ENCODE assay signal across 8 cellular contexts in the genomic region with DNA sequence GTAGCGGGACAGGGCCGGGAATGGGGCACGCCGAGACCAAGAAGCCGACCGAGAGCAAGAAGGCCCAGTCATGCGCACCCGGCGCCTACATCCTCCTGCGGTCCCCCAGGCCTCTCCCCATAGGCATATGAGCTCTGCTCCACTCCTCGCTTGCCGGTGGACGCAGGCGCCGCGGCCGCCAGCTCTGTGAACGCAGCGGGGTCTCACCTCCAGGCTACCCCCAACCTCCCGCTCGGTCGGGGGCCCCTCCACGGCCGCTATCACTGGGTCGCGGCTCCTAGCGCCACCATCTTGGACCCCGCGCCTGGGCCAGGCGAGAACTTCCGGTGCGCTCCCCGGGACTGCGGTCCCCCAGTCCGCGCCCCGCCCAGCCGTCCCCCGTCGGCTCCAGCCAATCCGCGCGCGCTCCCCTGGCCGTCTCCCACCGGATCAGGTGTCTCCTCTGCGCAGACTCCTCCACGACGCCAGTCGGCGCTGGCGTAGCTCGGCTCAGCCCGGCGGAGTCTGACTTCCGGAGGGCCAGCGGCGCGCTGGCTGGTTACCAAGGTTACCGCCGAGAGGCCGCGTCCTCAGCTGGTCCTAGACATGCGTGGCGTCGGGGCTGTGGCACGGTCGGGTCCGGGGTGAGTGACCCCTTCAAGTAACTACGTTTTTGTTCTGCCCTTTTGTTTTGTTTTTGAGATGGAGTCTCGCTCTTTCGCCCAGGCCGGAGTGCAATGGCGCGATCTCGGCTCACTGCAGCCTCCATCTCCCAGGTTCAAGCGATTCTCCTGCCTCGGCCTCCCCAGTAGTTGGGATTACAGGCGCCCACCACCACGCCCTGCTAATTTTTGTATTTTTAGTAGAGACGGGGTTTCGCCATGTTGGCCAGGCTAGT. TPM values are rescaled to one million over a fixed set of nuclear protein-coding genes. Genes with fewer than 3 reads are reported as not detected.
DNase-seq lines count a peak whose midpoint lies in the region; ATAC-seq, FAIRE-seq and TF ChIP-seq lines count a peak whose summit lies in the region.

A gene (minus strand): TSS at position 328 of the 877 bp plus-strand sequence. CDS start 7,612 bp downstream, outside the sequence.

- H3K4me2 ChIP-seq in mammary epithelial cell (ENCODE audit: insufficient read depth, low read depth, low read length), result peak within 1 kb of the TSS; percentile 92

- peak within 1 kb of the TSS; percentile 88 for H3K27ac ChIP-seq in WERI-Rb-1
- H3K27ac ChIP-seq in mammary epithelial cell (ENCODE audit: insufficient read depth, low read depth, low read length), result peak within 1 kb of the TSS; percentile 41
- H3K27ac ChIP-seq in small intestine (ENCODE audit: low read depth in 1 of 2, low read length in 1 of 2), result peak within 1 kb of the TSS; percentile 47 to 84

- no peak for FAIRE-seq in small intestine (lab: Jason Lieb, UNC)

- ATAC-seq in GM18867 (IDR thresholded peaks at IDR 0.05; ENCODE audit: unreplicated experiment) (peak; percentile 96), HG03103 (IDR thresholded peaks at IDR 0.05; ENCODE audit: low read depth, unreplicated experiment) (peak; percentile 93)

- no TSS peak for BruUV-seq in mammary epithelial cell (replicated peaks; lab: Mats Ljungman, UMichigan)

- intact Hi-C loops in mammary epithelial cell (cut with micrococcal nuclease), result loop anchor here (5.0 to 10.0 kb wide), 2 partner anchors 79 to 393 kb away; a partner anchor contains a TSS

- WGBS in mammary epithelial cell (ENCODE audit: low coverage, missing lambda C conversion rate), result 25% methylated on average over 10 of the region's 82 CpGs
- WGBS in small intestine, 3 donors, result 2 to 4% (median 4%) methylated on average over 49 to 82 of the region's 82 CpGs

- H3K79me2 ChIP-seq in mammary epithelial cell (ENCODE audit: insufficient read depth, low read length), result peaks cover 12% of the 10 kb centered on the region

- H3K27me3 ChIP-seq in WERI-Rb-1 (ENCODE audit: insufficient read depth, low read depth, severe bottlenecking), result no peaks in the 10 kb centered on the region
- H3K27me3 ChIP-seq in mammary epithelial cell (ENCODE audit: insufficient read depth, low read length), result no peaks in the 10 kb centered on the region
- no peaks in the 10 kb centered on the region for H3K27me3 ChIP-seq in small intestine (ENCODE audit: control insufficient read depth in 2 of 2, insufficient read depth in 2 of 2, low read length in 2 of 2)

- in situ Hi-C loops in ACHN (cut with HindIII; ENCODE audit: low pct_ligation_motif_present, low pct_unique_long_range_greater_than_20kb, low sequenced_read_pairs) (no loop called here), mammary epithelial cell (cut with MboI; ENCODE audit: low sequenced_read_pairs in 2 of 2) (no loop called here)

- H3K4me1 ChIP-seq in mammary epithelial cell (ENCODE audit: insufficient read depth, low read length) (no peaks in the 10 kb centered on the region), small intestine (ENCODE audit: control insufficient read depth in 2 of 2, insufficient read depth in 1 of 2, low read depth in 1 of 2, low read length in 1 of 2) (peaks cover 0 to 4% of the 10 kb centered on the region in 2 donors)

- no peaks in the 10 kb centered on the region for H4K20me1 ChIP-seq in mammary epithelial cell (ENCODE audit: insufficient read depth, low read length)

- TF ChIP-seq CTCF in WERI-Rb-1 (IDR thresholded peaks at IDR 0.05; ENCODE audit: low read depth, low read length), result peak; percentile 88
- peak; percentile 55 to 80 for TF ChIP-seq CTCF in mammary epithelial cell (conservative IDR thresholded peaks at IDR 0.05 in 1 of 2, IDR thresholded peaks at IDR 0.05 in 1 of 2; ENCODE audit: extremely low read depth in 1 of 2, insufficient read depth in 1 of 2, low read depth in 1 of 2, low read length in 2 of 2)

- H3K36me3 ChIP-seq in WERI-Rb-1 (peaks cover 34% of the 10 kb centered on the region), mammary epithelial cell (ENCODE audit: insufficient read depth, low read length) (peaks cover 3% of the 10 kb centered on the region), small intestine (ENCODE audit: control insufficient read depth in 2 of 2, insufficient read depth in 2 of 2, low read length in 2 of 2) (no peaks in the 10 kb centered on the region)

- H3K9me3 ChIP-seq in WERI-Rb-1 (ENCODE audit: severe bottlenecking), result peaks cover 11% of the 10 kb centered on the region
- peaks cover 21% of the 10 kb centered on the region for H3K9me3 ChIP-seq in mammary epithelial cell (replicated peaks; ENCODE audit: insufficient read depth, low read length)
- H3K9me3 ChIP-seq in small intestine (ENCODE audit: control insufficient read depth, low read depth), result no peaks in the 10 kb centered on the region

- DNase-seq in ACHN, result peak; percentile 97
- DNase-seq in NCI-H2171 treated with DMSO at 0.1 percent for 48 hours (lab: John Stamatoyannopoulos, UW), result peak; percentile 95
- DNase-seq in WERI-Rb-1, result peak; percentile 98
- peak; percentile 91 for DNase-seq in mammary epithelial cell
- peak; percentile 100 for DNase-seq in iPS-NIHi11 (ENCODE audit: low spot score)
- DNase-seq in small intestine, result peak; percentile 94

- CTCF ChIA-PET in mammary epithelial cell (lab: Charles Lee; ENCODE audit: low non-redundant PET), result interaction anchor here (0.6 kb wide), 1 partner anchor 1987 kb away, joined by 16 read pairs; no protein-coding TSS in a partner anchor

- dilution Hi-C loops in mammary epithelial cell (cut with HindIII; ENCODE audit: low sequenced_read_pairs), result no loop called here

- H2AFZ ChIP-seq in mammary epithelial cell (ENCODE audit: low read depth, low read length), result peak within 1 kb of the TSS; percentile 100

- H3K4me3 ChIP-seq in WERI-Rb-1 (ENCODE audit: low read depth, low read length), result peak within 1 kb of the TSS; percentile 90
- peak within 1 kb of the TSS; percentile 68 to 85 (median 78) for H3K4me3 ChIP-seq in mammary epithelial cell (replicated peaks in 1 of 3; ENCODE audit: insufficient read depth in 1 of 3, low read depth in 2 of 3, low read length in 3 of 3)
- peak within 1 kb of the TSS; percentile 83 to 89 for H3K4me3 ChIP-seq in small intestine (ENCODE audit: low read depth in 1 of 2, low read length in 2 of 2)

- H3K9ac ChIP-seq in mammary epithelial cell (ENCODE audit: insufficient read depth, low read length), result peak within 1 kb of the TSS; percentile 51

RNA-seq across cellular contexts. Expression of the gene that starts here (rescaled TPM):
- 1 to 10 TPM; 4.8 to 5.8 TPM for total RNA-seq in mammary epithelial cell
- polyA plus RNA-seq in mammary epithelial cell, result 0.60 TPM
- polyA minus RNA-seq in mammary epithelial cell, result not detected
- 1 to 10 TPM in 1 of 3 donors, under 1 TPM in 2; 0.22 to 1.6 (median 0.27) TPM for polyA plus RNA-seq in small intestine

Comparison
In these comparisons a context has a peak if more than half of its experiments do, and no peak if none do; other contexts are left out.
1. Peak in every context shown above with its lines: DNase-seq, ATAC-seq, H3K4me3 ChIP-seq and H3K27ac ChIP-seq.